Comparison of ENCODE assay signal across 1 cellular context in the genomic region with DNA sequence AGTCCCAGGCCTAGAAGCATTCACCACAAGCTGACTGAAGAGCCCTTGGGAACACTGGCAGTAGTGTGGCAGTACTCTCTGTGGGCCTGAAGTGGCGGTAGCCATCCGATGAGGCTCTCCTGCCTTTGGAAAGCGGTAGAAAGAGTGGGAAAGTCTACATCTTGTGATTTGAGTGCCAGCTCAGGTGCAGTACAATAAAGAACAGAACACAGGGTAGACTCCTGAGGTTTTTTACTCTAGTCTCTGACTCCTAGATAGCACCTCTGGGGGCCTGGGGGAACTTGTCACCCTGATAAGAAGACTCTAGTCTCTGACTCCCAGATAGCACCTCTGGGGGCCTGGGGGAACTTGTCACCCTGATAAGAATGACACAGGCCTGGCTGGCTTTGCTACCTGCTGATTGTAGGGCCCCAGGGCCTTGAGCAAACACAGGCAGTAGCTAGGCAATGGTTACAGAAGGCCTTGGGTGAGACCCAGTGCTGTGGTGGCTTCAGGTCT.
TF ChIP-seq lines count a peak whose summit lies in the region.

No MANE protein-coding gene starts in this region.

TF ChIP-seq in K562, 482 proteins besides CTCF, POLR2A, EP300 and RAD21 (continued from another document and continues in another):
- TF ChIP-seq, protein P1, sequence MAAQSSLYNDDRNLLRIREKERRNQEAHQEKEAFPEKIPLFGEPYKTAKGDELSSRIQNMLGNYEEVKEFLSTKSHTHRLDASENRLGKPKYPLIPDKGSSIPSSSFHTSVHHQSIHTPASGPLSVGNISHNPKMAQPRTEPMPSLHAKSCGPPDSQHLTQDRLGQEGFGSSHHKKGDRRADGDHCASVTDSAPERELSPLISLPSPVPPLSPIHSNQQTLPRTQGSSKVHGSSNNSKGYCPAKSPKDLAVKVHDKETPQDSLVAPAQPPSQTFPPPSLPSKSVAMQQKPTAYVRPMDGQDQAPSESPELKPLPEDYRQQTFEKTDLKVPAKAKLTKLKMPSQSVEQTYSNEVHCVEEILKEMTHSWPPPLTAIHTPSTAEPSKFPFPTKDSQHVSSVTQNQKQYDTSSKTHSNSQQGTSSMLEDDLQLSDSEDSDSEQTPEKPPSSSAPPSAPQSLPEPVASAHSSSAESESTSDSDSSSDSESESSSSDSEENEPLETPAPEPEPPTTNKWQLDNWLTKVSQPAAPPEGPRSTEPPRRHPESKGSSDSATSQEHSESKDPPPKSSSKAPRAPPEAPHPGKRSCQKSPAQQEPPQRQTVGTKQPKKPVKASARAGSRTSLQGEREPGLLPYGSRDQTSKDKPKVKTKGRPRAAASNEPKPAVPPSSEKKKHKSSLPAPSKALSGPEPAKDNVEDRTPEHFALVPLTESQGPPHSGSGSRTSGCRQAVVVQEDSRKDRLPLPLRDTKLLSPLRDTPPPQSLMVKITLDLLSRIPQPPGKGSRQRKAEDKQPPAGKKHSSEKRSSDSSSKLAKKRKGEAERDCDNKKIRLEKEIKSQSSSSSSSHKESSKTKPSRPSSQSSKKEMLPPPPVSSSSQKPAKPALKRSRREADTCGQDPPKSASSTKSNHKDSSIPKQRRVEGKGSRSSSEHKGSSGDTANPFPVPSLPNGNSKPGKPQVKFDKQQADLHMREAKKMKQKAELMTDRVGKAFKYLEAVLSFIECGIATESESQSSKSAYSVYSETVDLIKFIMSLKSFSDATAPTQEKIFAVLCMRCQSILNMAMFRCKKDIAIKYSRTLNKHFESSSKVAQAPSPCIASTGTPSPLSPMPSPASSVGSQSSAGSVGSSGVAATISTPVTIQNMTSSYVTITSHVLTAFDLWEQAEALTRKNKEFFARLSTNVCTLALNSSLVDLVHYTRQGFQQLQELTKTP (IDR thresholded peaks at IDR 0.05; ENCODE audit: low read depth in 1 of 2, partially characterized antibody in 2 of 2), result peak in 1 of 2 experiments; percentile 30
- TF ChIP-seq, protein P2, sequence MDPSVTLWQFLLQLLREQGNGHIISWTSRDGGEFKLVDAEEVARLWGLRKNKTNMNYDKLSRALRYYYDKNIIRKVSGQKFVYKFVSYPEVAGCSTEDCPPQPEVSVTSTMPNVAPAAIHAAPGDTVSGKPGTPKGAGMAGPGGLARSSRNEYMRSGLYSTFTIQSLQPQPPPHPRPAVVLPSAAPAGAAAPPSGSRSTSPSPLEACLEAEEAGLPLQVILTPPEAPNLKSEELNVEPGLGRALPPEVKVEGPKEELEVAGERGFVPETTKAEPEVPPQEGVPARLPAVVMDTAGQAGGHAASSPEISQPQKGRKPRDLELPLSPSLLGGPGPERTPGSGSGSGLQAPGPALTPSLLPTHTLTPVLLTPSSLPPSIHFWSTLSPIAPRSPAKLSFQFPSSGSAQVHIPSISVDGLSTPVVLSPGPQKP (CRISPR knock-in tag; IDR thresholded peaks at IDR 0.05), result no peak
- no peak for TF ChIP-seq ZNF23 (CRISPR knock-in tag; IDR thresholded peaks at IDR 0.05)
- TF ChIP-seq ZNF274 (IDR thresholded peaks at IDR 0.05; ENCODE audit: borderline replicate concordance, low read depth, low read length), result peak; percentile 70; the same call in 1 of the 2 replicates
- TF ChIP-seq SNRNP70 (optimal IDR thresholded peaks at IDR 0.05; ENCODE audit: low read depth, low read length), result no peak
- TF ChIP-seq CXXC5 (CRISPR knock-in tag; IDR thresholded peaks at IDR 0.05), result peak; percentile 80
- TF ChIP-seq SIN3B (IDR thresholded peaks at IDR 0.05; ENCODE audit: low read depth), result no peak
- no peak for TF ChIP-seq OTX1 (CRISPR knock-in tag; IDR thresholded peaks at IDR 0.05)
- peak; percentile 99 for TF ChIP-seq POLR2AphosphoS5 (IDR thresholded peaks at IDR 0.05; ENCODE audit: control insufficient read depth, insufficient read depth, low read depth, low read length)
- no peak for TF ChIP-seq TCF7 (IDR thresholded peaks at IDR 0.05; ENCODE audit: borderline replicate concordance)
- TF ChIP-seq, protein P3, sequence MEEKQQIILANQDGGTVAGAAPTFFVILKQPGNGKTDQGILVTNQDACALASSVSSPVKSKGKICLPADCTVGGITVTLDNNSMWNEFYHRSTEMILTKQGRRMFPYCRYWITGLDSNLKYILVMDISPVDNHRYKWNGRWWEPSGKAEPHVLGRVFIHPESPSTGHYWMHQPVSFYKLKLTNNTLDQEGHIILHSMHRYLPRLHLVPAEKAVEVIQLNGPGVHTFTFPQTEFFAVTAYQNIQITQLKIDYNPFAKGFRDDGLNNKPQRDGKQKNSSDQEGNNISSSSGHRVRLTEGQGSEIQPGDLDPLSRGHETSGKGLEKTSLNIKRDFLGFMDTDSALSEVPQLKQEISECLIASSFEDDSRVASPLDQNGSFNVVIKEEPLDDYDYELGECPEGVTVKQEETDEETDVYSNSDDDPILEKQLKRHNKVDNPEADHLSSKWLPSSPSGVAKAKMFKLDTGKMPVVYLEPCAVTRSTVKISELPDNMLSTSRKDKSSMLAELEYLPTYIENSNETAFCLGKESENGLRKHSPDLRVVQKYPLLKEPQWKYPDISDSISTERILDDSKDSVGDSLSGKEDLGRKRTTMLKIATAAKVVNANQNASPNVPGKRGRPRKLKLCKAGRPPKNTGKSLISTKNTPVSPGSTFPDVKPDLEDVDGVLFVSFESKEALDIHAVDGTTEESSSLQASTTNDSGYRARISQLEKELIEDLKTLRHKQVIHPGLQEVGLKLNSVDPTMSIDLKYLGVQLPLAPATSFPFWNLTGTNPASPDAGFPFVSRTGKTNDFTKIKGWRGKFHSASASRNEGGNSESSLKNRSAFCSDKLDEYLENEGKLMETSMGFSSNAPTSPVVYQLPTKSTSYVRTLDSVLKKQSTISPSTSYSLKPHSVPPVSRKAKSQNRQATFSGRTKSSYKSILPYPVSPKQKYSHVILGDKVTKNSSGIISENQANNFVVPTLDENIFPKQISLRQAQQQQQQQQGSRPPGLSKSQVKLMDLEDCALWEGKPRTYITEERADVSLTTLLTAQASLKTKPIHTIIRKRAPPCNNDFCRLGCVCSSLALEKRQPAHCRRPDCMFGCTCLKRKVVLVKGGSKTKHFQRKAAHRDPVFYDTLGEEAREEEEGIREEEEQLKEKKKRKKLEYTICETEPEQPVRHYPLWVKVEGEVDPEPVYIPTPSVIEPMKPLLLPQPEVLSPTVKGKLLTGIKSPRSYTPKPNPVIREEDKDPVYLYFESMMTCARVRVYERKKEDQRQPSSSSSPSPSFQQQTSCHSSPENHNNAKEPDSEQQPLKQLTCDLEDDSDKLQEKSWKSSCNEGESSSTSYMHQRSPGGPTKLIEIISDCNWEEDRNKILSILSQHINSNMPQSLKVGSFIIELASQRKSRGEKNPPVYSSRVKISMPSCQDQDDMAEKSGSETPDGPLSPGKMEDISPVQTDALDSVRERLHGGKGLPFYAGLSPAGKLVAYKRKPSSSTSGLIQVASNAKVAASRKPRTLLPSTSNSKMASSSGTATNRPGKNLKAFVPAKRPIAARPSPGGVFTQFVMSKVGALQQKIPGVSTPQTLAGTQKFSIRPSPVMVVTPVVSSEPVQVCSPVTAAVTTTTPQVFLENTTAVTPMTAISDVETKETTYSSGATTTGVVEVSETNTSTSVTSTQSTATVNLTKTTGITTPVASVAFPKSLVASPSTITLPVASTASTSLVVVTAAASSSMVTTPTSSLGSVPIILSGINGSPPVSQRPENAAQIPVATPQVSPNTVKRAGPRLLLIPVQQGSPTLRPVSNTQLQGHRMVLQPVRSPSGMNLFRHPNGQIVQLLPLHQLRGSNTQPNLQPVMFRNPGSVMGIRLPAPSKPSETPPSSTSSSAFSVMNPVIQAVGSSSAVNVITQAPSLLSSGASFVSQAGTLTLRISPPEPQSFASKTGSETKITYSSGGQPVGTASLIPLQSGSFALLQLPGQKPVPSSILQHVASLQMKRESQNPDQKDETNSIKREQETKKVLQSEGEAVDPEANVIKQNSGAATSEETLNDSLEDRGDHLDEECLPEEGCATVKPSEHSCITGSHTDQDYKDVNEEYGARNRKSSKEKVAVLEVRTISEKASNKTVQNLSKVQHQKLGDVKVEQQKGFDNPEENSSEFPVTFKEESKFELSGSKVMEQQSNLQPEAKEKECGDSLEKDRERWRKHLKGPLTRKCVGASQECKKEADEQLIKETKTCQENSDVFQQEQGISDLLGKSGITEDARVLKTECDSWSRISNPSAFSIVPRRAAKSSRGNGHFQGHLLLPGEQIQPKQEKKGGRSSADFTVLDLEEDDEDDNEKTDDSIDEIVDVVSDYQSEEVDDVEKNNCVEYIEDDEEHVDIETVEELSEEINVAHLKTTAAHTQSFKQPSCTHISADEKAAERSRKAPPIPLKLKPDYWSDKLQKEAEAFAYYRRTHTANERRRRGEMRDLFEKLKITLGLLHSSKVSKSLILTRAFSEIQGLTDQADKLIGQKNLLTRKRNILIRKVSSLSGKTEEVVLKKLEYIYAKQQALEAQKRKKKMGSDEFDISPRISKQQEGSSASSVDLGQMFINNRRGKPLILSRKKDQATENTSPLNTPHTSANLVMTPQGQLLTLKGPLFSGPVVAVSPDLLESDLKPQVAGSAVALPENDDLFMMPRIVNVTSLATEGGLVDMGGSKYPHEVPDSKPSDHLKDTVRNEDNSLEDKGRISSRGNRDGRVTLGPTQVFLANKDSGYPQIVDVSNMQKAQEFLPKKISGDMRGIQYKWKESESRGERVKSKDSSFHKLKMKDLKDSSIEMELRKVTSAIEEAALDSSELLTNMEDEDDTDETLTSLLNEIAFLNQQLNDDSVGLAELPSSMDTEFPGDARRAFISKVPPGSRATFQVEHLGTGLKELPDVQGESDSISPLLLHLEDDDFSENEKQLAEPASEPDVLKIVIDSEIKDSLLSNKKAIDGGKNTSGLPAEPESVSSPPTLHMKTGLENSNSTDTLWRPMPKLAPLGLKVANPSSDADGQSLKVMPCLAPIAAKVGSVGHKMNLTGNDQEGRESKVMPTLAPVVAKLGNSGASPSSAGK (IDR thresholded peaks at IDR 0.05), result no peak; the same call in 1 of the 2 replicates
- peak; percentile 98 for TF ChIP-seq GATAD2B (IDR thresholded peaks at IDR 0.05; ENCODE audit: borderline replicate concordance)
- TF ChIP-seq PYGO2 (tag; IDR thresholded peaks at IDR 0.05), result no peak
- TF ChIP-seq NR3C1 (CRISPR knock-in tag; IDR thresholded peaks at IDR 0.05), result no peak
- TF ChIP-seq MEIS2 (IDR thresholded peaks at IDR 0.05; ENCODE audit: partially characterized antibody), result peak; percentile 77
- TF ChIP-seq NCOA1 (IDR thresholded peaks at IDR 0.05; ENCODE audit: low read depth), result peak; percentile 75; the same call in 1 of the 2 replicates
- no peak for TF ChIP-seq POLR3A (IDR thresholded peaks at IDR 0.05; ENCODE audit: borderline replicate concordance, extremely low read depth, insufficient read depth, insufficient read length)
- TF ChIP-seq, protein P4, sequence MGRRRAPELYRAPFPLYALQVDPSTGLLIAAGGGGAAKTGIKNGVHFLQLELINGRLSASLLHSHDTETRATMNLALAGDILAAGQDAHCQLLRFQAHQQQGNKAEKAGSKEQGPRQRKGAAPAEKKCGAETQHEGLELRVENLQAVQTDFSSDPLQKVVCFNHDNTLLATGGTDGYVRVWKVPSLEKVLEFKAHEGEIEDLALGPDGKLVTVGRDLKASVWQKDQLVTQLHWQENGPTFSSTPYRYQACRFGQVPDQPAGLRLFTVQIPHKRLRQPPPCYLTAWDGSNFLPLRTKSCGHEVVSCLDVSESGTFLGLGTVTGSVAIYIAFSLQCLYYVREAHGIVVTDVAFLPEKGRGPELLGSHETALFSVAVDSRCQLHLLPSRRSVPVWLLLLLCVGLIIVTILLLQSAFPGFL (CRISPR knock-in tag; IDR thresholded peaks at IDR 0.05), result no peak
- TF ChIP-seq ETV1 (tag; conservative IDR thresholded peaks at IDR 0.05; ENCODE audit: low read depth), result no peak
- TF ChIP-seq SMARCC2 (IDR thresholded peaks at IDR 0.05; ENCODE audit: low read depth), result peak; percentile 92; the same call in 1 of the 2 replicates
- TF ChIP-seq, protein P5, sequence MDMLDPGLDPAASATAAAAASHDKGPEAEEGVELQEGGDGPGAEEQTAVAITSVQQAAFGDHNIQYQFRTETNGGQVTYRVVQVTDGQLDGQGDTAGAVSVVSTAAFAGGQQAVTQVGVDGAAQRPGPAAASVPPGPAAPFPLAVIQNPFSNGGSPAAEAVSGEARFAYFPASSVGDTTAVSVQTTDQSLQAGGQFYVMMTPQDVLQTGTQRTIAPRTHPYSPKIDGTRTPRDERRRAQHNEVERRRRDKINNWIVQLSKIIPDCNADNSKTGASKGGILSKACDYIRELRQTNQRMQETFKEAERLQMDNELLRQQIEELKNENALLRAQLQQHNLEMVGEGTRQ (CRISPR knock-in tag; IDR thresholded peaks at IDR 0.05), result no peak
- peak; percentile 50; the same call in 1 of the 2 replicates for TF ChIP-seq L3MBTL2 (IDR thresholded peaks at IDR 0.05)
- peak; percentile 99 for TF ChIP-seq NCOR1 (IDR thresholded peaks at IDR 0.05)
- TF ChIP-seq JUN (IDR thresholded peaks at IDR 0.05; ENCODE audit: borderline replicate concordance, low read depth, low read length), result no peak
- TF ChIP-seq JUN (CRISPR knock-in tag; IDR thresholded peaks at IDR 0.05; ENCODE audit: borderline replicate concordance), result no peak
- TF ChIP-seq CTBP1 (IDR thresholded peaks at IDR 0.05; ENCODE audit: borderline replicate concordance), result peak; percentile 88; the same call in 1 of the 2 replicates
- no peak for TF ChIP-seq NR4A1 (CRISPR knock-in tag; IDR thresholded peaks at IDR 0.05)
- peak; percentile 72; the same call in 1 of the 2 replicates for TF ChIP-seq NR4A1 (tag; IDR thresholded peaks at IDR 0.05)
- no peak for TF ChIP-seq ZNF507 (tag; conservative IDR thresholded peaks at IDR 0.05)
- peak; percentile 89 for TF ChIP-seq SMARCE1 (IDR thresholded peaks at IDR 0.05)
- TF ChIP-seq ZNF785 (CRISPR knock-in tag; IDR thresholded peaks at IDR 0.05), result no peak
- TF ChIP-seq RBFOX2 (IDR thresholded peaks at IDR 0.05; ENCODE audit: low read depth, low read length), result no peak
- peak; percentile 34 for TF ChIP-seq RB1 (IDR thresholded peaks at IDR 0.05; ENCODE audit: low read depth)
- TF ChIP-seq GATAD2A (IDR thresholded peaks at IDR 0.05), result peak; percentile 85
- no peak for TF ChIP-seq GTF2E2 (tag; IDR thresholded peaks at IDR 0.05)
- peak; percentile 69; the same call in 1 of the 2 replicates for TF ChIP-seq ZNF197 (CRISPR knock-in tag; IDR thresholded peaks at IDR 0.05; ENCODE audit: low read depth)
- no peak for TF ChIP-seq XRCC3 (IDR thresholded peaks at IDR 0.05)
- no peak for TF ChIP-seq POLR2B (IDR thresholded peaks at IDR 0.05; ENCODE audit: low read depth, partially characterized antibody)
- TF ChIP-seq ZNF143 (CRISPR knock-in tag; IDR thresholded peaks at IDR 0.05), result no peak
- TF ChIP-seq PCBP2 (IDR thresholded peaks at IDR 0.05; ENCODE audit: low read depth, low read length, poor library complexity, severe bottlenecking), result no peak
- TF ChIP-seq, protein P6, sequence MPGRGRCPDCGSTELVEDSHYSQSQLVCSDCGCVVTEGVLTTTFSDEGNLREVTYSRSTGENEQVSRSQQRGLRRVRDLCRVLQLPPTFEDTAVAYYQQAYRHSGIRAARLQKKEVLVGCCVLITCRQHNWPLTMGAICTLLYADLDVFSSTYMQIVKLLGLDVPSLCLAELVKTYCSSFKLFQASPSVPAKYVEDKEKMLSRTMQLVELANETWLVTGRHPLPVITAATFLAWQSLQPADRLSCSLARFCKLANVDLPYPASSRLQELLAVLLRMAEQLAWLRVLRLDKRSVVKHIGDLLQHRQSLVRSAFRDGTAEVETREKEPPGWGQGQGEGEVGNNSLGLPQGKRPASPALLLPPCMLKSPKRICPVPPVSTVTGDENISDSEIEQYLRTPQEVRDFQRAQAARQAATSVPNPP (IDR thresholded peaks at IDR 0.05; ENCODE audit: borderline replicate concordance, insufficient read depth, insufficient read length), result no peak
- TF ChIP-seq LCOR (CRISPR knock-in tag; IDR thresholded peaks at IDR 0.05), result no peak; the same call in 1 of the 2 replicates
- TF ChIP-seq, protein P7, sequence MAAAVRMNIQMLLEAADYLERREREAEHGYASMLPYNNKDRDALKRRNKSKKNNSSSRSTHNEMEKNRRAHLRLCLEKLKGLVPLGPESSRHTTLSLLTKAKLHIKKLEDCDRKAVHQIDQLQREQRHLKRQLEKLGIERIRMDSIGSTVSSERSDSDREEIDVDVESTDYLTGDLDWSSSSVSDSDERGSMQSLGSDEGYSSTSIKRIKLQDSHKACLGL (CRISPR knock-in tag; IDR thresholded peaks at IDR 0.05; ENCODE audit: borderline replicate concordance, poor library complexity, severe bottlenecking), result no peak
- no peak for TF ChIP-seq PHF8 (IDR thresholded peaks at IDR 0.05; ENCODE audit: borderline replicate concordance, low read length)
